ENCODE assay signal across 11 cellular contexts in the genomic region with DNA sequence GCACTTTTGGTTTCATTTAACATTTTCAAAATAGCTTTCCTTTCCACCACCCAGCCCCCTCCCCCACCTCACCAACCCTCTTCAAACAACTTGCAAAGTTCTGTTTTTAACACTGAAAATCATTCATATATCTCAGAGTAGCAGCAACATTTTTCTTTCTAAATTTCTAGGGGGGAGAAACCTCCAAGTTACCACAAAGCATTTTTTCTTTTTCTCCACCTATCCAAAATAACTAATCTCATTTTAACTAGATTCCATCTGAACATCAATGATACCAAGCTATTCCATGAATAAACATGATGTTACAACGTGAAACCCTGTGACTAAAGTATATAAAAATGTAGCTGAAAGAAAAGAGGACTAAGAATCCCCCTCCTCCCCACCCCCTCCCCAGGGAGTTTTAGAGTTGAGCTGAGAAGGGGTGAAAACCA. TPM values are rescaled to one million over a fixed set of nuclear protein-coding genes. Genes with fewer than 3 reads are reported as not detected.
DNase-seq lines count a peak whose midpoint lies in the region; ATAC-seq and TF ChIP-seq lines count a peak whose summit lies in the region.
"Had no signal": no experiment of that assay in that cellular context is flagged by ENCODE, and none has a peak within 500 bp of the region (broad histone marks: within the 10 kb centered on the region; RNA-seq: fewer than 3 reads in every experiment).

No MANE protein-coding gene starts in this region.

- TF ChIP-seq CTCF in fibroblast of mammary gland (conservative IDR thresholded peaks at IDR 0.05; ENCODE audit: control insufficient read depth, insufficient read depth, low read depth, low read length) (no peak), gastrocnemius medialis (IDR thresholded peaks at IDR 0.05 in 4 of 5, conservative IDR thresholded peaks at IDR 0.05 in 1 of 5) (no peak)

- no peak for DNase-seq in T-helper 2 cell treated with Interferon-gamma antibody and Interleukin-4, amounts not matched to agents 5 μg/mL and 100 μg/mL, for 36 hours (ENCODE audit: low spot score)
- DNase-seq in T-helper 2 cell (no peak), SK-N-MC (ENCODE audit: low read depth, low spot score) (peak; percentile 52), fibroblast of mammary gland (ENCODE audit: low read depth) (peak; percentile 34), gastrocnemius medialis (no peak), NCI-H82 treated with DMSO at 0.1 percent for 48 hours (lab: John Stamatoyannopoulos, UW; ENCODE audit: unreplicated experiment) (no peak), mucosa of gallbladder (ENCODE audit: low spot score) (no peak)
- no peak for DNase-seq in activated CD4-positive, CD25-positive, alpha-beta regulatory T cell (lab: John Stamatoyannopoulos, UW)
- DNase-seq: 8988T, amygdala had no signal

- H3K27ac ChIP-seq in SK-N-MC (peak overlapping the region; percentile 99), gastrocnemius medialis (peak overlapping the region; percentile 43 to 75 (median 69))

- intact Hi-C loops in gastrocnemius medialis (cut with DNase I; ENCODE audit: low total_unique reads), result no loop called here

- no peaks in the 10 kb centered on the region for H3K36me3 Mint-ChIP-seq in T-helper 2 cell treated with Interferon-gamma antibody and Interleukin-4, amounts not matched to agents 5 μg/mL and 100 μg/mL, for 36 hours (ENCODE audit: low read depth)

- ATAC-seq in gastrocnemius medialis, result no peak

- peak overlapping the region; percentile 90 for H3K4me3 ChIP-seq in SK-N-MC
- H3K4me3 ChIP-seq in fibroblast of mammary gland (ENCODE audit: control insufficient read depth, low read depth, low read length), result peak overlapping the region; percentile 21
- peak overlapping the region; percentile 18 to 29 (median 22) for H3K4me3 ChIP-seq in gastrocnemius medialis

- H3K27me3 Mint-ChIP-seq in T-helper 2 cell treated with Interferon-gamma antibody and Interleukin-4, amounts not matched to agents 5 μg/mL and 100 μg/mL, for 36 hours (ENCODE audit: low read depth), result peaks cover 19% of the 10 kb centered on the region

- no peaks in the 10 kb centered on the region for H3K9me3 Mint-ChIP-seq in T-helper 2 cell treated with Interferon-gamma antibody and Interleukin-4, amounts not matched to agents 5 μg/mL and 100 μg/mL, for 36 hours

- peaks cover 14% of the 10 kb centered on the region for H3K36me3 ChIP-seq in SK-N-MC (ENCODE audit: insufficient read depth, low read length)
- H3K36me3 ChIP-seq in gastrocnemius medialis, result no peaks in the 10 kb centered on the region

- H3K9ac ChIP-seq in SK-N-MC (ENCODE audit: insufficient read length), result peak overlapping the region; percentile 89

- peak overlapping the region; percentile 61 for H3K4me3 Mint-ChIP-seq in T-helper 2 cell treated with Interferon-gamma antibody and Interleukin-4, amounts not matched to agents 5 μg/mL and 100 μg/mL, for 36 hours

- peak overlapping the region; percentile 33 for H3K27ac Mint-ChIP-seq in T-helper 2 cell treated with Interferon-gamma antibody and Interleukin-4, amounts not matched to agents 5 μg/mL and 100 μg/mL, for 36 hours
- H3K27ac Mint-ChIP-seq: progenitor cell of endocrine pancreas had no signal

- TF ChIP-seq POLR2A in gastrocnemius medialis (IDR thresholded peaks at IDR 0.05), result no peak

- H3K4me1 Mint-ChIP-seq in T-helper 2 cell treated with Interferon-gamma antibody and Interleukin-4, amounts not matched to agents 5 μg/mL and 100 μg/mL, for 36 hours (ENCODE audit: low read depth), result peaks cover 36% of the 10 kb centered on the region

- peaks cover 0 to 12% of the 10 kb centered on the region in 2 donors for H3K4me1 ChIP-seq in gastrocnemius medialis

- H3K9me3 ChIP-seq in SK-N-MC (ENCODE audit: low read depth, low read length), result no peaks in the 10 kb centered on the region
- no peaks in the 10 kb centered on the region for H3K9me3 ChIP-seq in gastrocnemius medialis

- in situ Hi-C loops in gastrocnemius medialis (cut with MboI; ENCODE audit: low sequenced_read_pairs in 4 of 4), result no loop called here

- peaks cover 0 to 2% (median 0%) of the 10 kb centered on the region in 3 donors for H3K27me3 ChIP-seq in gastrocnemius medialis

RNA-seq across cellular contexts. Expression of a gene that starts 5.3 kb away (rescaled TPM):
- total RNA-seq in gastrocnemius medialis (10 to 100 TPM in 3 of 4 donors, 1 to 10 TPM in 1; 7.0 to 26.4 (median 18.1) TPM), mucosa of gallbladder (16.9 TPM)
- total RNA-seq: progenitor cell of endocrine pancreas had no signal

Comparison
In these comparisons a context has a peak if more than half of its experiments do, and no peak if none do; other contexts are left out.
1. DNase-seq: peak in SK-N-MC (single experiment) and fibroblast of mammary gland (single experiment); none in T-helper 2 cell treated with Interferon-gamma antibody and Interleukin-4, amounts not matched to agents 5 μg/mL and 100 μg/mL, for 36 hours (single experiment), T-helper 2 cell (0 of 5), gastrocnemius medialis (0 of 2), NCI-H82 treated with DMSO at 0.1 percent for 48 hours (single experiment), mucosa of gallbladder (single experiment) and activated CD4-positive, CD25-positive, alpha-beta regulatory T cell (0 of 4).
2. H3K4me3 ChIP-seq: peak in every context shown above with its lines; median percentile 90 in SK-N-MC; 22 in gastrocnemius medialis; 21 in fibroblast of mammary gland.